ENCODE assay signal across 23 cellular contexts in the genomic region with DNA sequence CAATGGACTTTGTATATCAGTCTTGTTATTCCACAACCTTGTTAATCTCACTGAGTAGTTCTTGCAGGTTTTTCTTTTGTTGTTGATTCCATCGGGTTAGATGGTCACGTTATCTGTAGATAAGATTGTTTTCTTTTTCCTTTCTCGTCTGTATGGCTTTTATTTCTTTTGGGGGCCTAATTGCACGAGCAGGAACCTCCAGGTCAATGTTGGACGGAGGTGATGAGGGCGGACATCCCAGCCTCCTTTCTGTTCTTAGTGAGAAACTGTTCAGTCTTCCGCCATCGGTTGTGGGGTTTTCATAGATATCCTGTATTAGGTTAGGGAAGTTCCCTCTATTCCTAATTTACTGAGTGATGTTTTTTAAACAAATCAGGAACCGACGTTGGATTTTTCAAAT. TPM values are rescaled to one million over a fixed set of nuclear protein-coding genes. Genes with fewer than 3 reads are reported as not detected.
DNase-seq lines count a peak whose midpoint lies in the region; ATAC-seq, FAIRE-seq and TF ChIP-seq lines count a peak whose summit lies in the region.
"Had no signal": no experiment of that assay in that cellular context is flagged by ENCODE, and none has a peak within 500 bp of the region (broad histone marks: within the 10 kb centered on the region; RNA-seq: fewer than 3 reads in every experiment).

No MANE protein-coding gene starts in this region.

- no peak overlapping the region for H3K4me2 ChIP-seq in GM12878 (ENCODE audit: control insufficient read depth, insufficient read depth)

- RAD21 ChIA-PET in GM12878 (lab: Charles Lee; ENCODE audit: unreplicated experiment) = interaction anchor here (1.8 kb wide), 1 partner anchor 14 kb away, joined by 4 read pairs; no protein-coding TSS in a partner anchor

- intact Hi-C loops in GM12878 (cut with micrococcal nuclease; ENCODE audit: unreplicated experiment) = no loop called here

- TF ChIP-seq CTCF in GM12878 (IDR thresholded peaks at IDR 0.05 in 2 of 3, conservative IDR thresholded peaks at IDR 0.05 in 1 of 3; ENCODE audit: control insufficient read depth in 2 of 3, extremely low read depth in 1 of 3, insufficient read depth in 1 of 3, low read depth in 3 of 3, low read length in 3 of 3) = no peak

- TF ChIP-seq EP300 in GM12878 (IDR thresholded peaks at IDR 0.05; ENCODE audit: borderline replicate concordance in 1 of 2, control insufficient read depth in 1 of 2, low read depth in 2 of 2, low read length in 2 of 2) = no peak

- H3K27me3 ChIP-seq in GM12878 (replicated peaks in 1 of 2; ENCODE audit: control insufficient read depth in 2 of 2, insufficient read depth in 2 of 2, low read length in 1 of 2) = no peaks in the 10 kb centered on the region; a peak in 1 of 4 replicates

- H3K9me3 Mint-ChIP-seq in T-helper 2 cell treated with Interferon-gamma antibody and Interleukin-4, amounts not matched to agents 5 μg/mL and 100 μg/mL, for 36 hours = no peaks in the 10 kb centered on the region
- peaks cover 0 to 8% (median 0%) of the 10 kb centered on the region in 7 donors for H3K9me3 Mint-ChIP-seq in naive B cell
- H3K9me3 Mint-ChIP-seq: CD8-positive, alpha-beta T cell had no signal

- no peak overlapping the region for H3K4me3 ChIP-seq in GM12878
- H3K4me3 ChIP-seq: GM23248, HAP-1 had no signal

- no peaks in the 10 kb centered on the region for H3K9me3 ChIP-seq in GM12878 (replicated peaks; ENCODE audit: control insufficient read depth, insufficient read depth, low read length)
- H3K9me3 ChIP-seq: HAP-1 had no signal

- SMC1A ChIA-PET in GM12878 (lab: Charles Lee; ENCODE audit: uncharacterized antibody, unreplicated experiment) = no interaction called here

- TF ChIP-seq POLR2A in GM12878 (IDR thresholded peaks at IDR 0.05; ENCODE audit: low read depth, low read length) = no peak

- 5% methylated on average over 10 of the region's 10 CpGs for WGBS in GM12878 (ENCODE audit: insufficient coverage, insufficient replicate concordance, low lambda C conversion rate, missing lambda C conversion rate)

- no peak overlapping the region for H3K9ac ChIP-seq in GM12878 (ENCODE audit: control insufficient read depth, insufficient read depth, low read length)
- H3K9ac ChIP-seq: GM23248 had no signal

- H3K27ac ChIP-seq in GM12878 (ENCODE audit: control insufficient read depth, insufficient read depth) = no peak overlapping the region
- H3K27ac ChIP-seq: 22Rv1, GM23248 had no signal

- H3K4me1 ChIP-seq in GM12878 (ENCODE audit: control insufficient read depth, insufficient read depth, low read length) = no peaks in the 10 kb centered on the region
- H3K4me1 ChIP-seq: HAP-1 had no signal

- peak overlapping the region; percentile 4 for H3K27ac Mint-ChIP-seq in T-helper 2 cell treated with Interferon-gamma antibody and Interleukin-4, amounts not matched to agents 5 μg/mL and 100 μg/mL, for 36 hours
- H3K27ac Mint-ChIP-seq in naive B cell = peak overlapping the region in 2 of 6 donors; percentile 5 to 85
- H3K27ac Mint-ChIP-seq: CD8-positive, alpha-beta T cell had no signal

- H3K4me3 Mint-ChIP-seq in T-helper 2 cell treated with Interferon-gamma antibody and Interleukin-4, amounts not matched to agents 5 μg/mL and 100 μg/mL, for 36 hours = no peak overlapping the region
- peak overlapping the region; percentile 72 to 93 (median 82) for H3K4me3 Mint-ChIP-seq in naive B cell

- H3K27me3 Mint-ChIP-seq in T-helper 2 cell treated with Interferon-gamma antibody and Interleukin-4, amounts not matched to agents 5 μg/mL and 100 μg/mL, for 36 hours (ENCODE audit: low read depth) = peaks cover 31% of the 10 kb centered on the region
- H3K27me3 Mint-ChIP-seq in naive B cell = peaks cover 0 to 6% (median 0%) of the 10 kb centered on the region in 3 donors

- FAIRE-seq in GM12878 (lab: Jason Lieb, UNC) = no peak

- POLR2A ChIA-PET in GM12878 (lab: Charles Lee) = interaction anchor here (0.6 kb wide), 1 partner anchor 42 kb away, joined by 3 read pairs; no protein-coding TSS in a partner anchor

- H3K4me1 Mint-ChIP-seq in T-helper 2 cell treated with Interferon-gamma antibody and Interleukin-4, amounts not matched to agents 5 μg/mL and 100 μg/mL, for 36 hours (ENCODE audit: low read depth) = peaks cover 5% of the 10 kb centered on the region
- H3K4me1 Mint-ChIP-seq in naive B cell = peaks cover 26 to 38% (median 29%) of the 10 kb centered on the region in 3 donors

- TF ChIP-seq RAD21 in GM12878 (IDR thresholded peaks at IDR 0.05; ENCODE audit: insufficient read depth, low read depth, low read length) = no peak

- no peaks in the 10 kb centered on the region for H4K20me1 ChIP-seq in GM12878 (ENCODE audit: control insufficient read depth, insufficient read depth)

- in situ Hi-C loops in GM12878 (cut with MboI) = no loop called here

- H2AFZ ChIP-seq in GM12878 (ENCODE audit: control insufficient read depth, low read depth, low read length) = peak overlapping the region; percentile 18
- H2AFZ ChIP-seq: GM23248 had no signal

- no peaks in the 10 kb centered on the region for H3K79me2 ChIP-seq in GM12878 (ENCODE audit: control insufficient read depth, insufficient read depth, low read length)

- peaks cover 15% of the 10 kb centered on the region for H3K36me3 Mint-ChIP-seq in T-helper 2 cell treated with Interferon-gamma antibody and Interleukin-4, amounts not matched to agents 5 μg/mL and 100 μg/mL, for 36 hours (ENCODE audit: low read depth)
- H3K36me3 Mint-ChIP-seq in naive B cell = peaks cover 0 to 6% of the 10 kb centered on the region in 2 donors
- H3K36me3 Mint-ChIP-seq: CD8-positive, alpha-beta T cell had no signal

- CTCF ChIA-PET in GM12878 (lab: Yijun Ruan, JAX) = interaction anchor here (1.4 to 2.3 kb wide), 2 partner anchors 14 to 256 kb away, joined by 3 to 7 read pairs; no protein-coding TSS in a partner anchor

- no peak for DNase-seq in T-helper 2 cell treated with Interferon-gamma antibody and Interleukin-4, amounts not matched to agents 5 μg/mL and 100 μg/mL, for 36 hours (ENCODE audit: low spot score)
- DNase-seq in T-helper 2 cell = no peak
- no peak for DNase-seq in GM12878 (ENCODE audit: low read depth, low spot score)
- DNase-seq in naive B cell = no peak
- no peak for DNase-seq in NOMO-1 treated with dmso at 0.1 percent for 144 hours (lab: John Stamatoyannopoulos, UW; ENCODE audit: unreplicated experiment)
- no peak for DNase-seq in NCI-H748 treated with DMSO at 0.1 percent for 48 hours (lab: John Stamatoyannopoulos, UW)
- no peak for DNase-seq in NCI-H1048 (lab: John Stamatoyannopoulos, UW)
- no peak for DNase-seq in MV-4-11 (lab: John Stamatoyannopoulos, UW)
- DNase-seq: CD8-positive, alpha-beta T cell; DMS53; EL; GM23248; Karpas-422; NCI-H1092; NCI-H146; NCI-H2029 treated with DMSO at 0.1 percent for 48 hours; SHP77 treated with DMSO at 0.1 percent for 48 hours had no signal

- H3K36me3 ChIP-seq in GM12878 (ENCODE audit: control insufficient read depth in 2 of 2, insufficient read depth in 2 of 2, low read length in 1 of 2) = no peaks in the 10 kb centered on the region
- H3K36me3 ChIP-seq: HAP-1 had no signal

- BruUV-seq in GM12878 (replicated peaks; lab: Mats Ljungman, UMichigan) = no TSS peak

- ATAC-seq in GM12878 = no peak
- ATAC-seq in naive B cell (ENCODE audit: low read depth in 2 of 2) = peak in 1 of 2 donors; percentile 5
- ATAC-seq: CD8-positive, alpha-beta T cell had no signal

RNA-seq across cellular contexts. Expression of a gene that starts 4.8 kb away (rescaled TPM):
- not detected in 2 replicates for total RNA-seq in GM12878 (2013; cell fraction: nucleolus; rRNA removed)
- not detected in 2 replicates for total RNA-seq in GM12878 (2014; rRNA removed)
- not detected in 2 replicates for total RNA-seq in GM12878 (2014; rRNA removed; fragmentation: Illumina TruSeq; extraction: Trizol)
- not detected in 2 replicates for total RNA-seq in GM12878 (2021)
- 3.0 TPM for polyA plus RNA-seq in GM12878 (2011; ENCODE audit: low read depth)
- not detected in 2 replicates for polyA plus RNA-seq in GM12878 (2011; rRNA removed)
- polyA plus RNA-seq in GM12878 (2011; cell fraction: cytosol; rRNA removed) = 0.01 TPM in 1 of 2 replicates, not detected in the other
- polyA plus RNA-seq in GM12878 (2011; cell fraction: nucleus; rRNA removed) = not detected in 2 replicates
- 6.1 and 10.8 TPM in 2 replicates for polyA plus RNA-seq in GM12878 (2012)
- not detected in 2 replicates for polyA plus RNA-seq in GM12878 (2014; fragmentation: Illumina TruSeq; extraction: Trizol)
- polyA plus RNA-seq in GM12878 (2014; fragmentation: Nextera tagmentation; extraction: Ambion mirVana) = under 1 TPM in 1 of 2 experiments, not detected in 1; 0.02 TPM
- 0.03 TPM in 2 replicates for polyA plus RNA-seq in GM12878 (2014; rRNA removed)
- 1 to 10 TPM in 1 of 2 experiments, under 1 TPM in 1; 0.74 to 1.0 TPM for polyA plus RNA-seq in GM12878 (2016; fragmentation: Nextera tagmentation; extraction: Ambion mirVana)
- not detected in 2 replicates for polyA minus RNA-seq in GM12878 (2011; rRNA and poly(A)+ RNA removed)
- polyA minus RNA-seq in GM12878 (2011; cell fraction: cytosol; rRNA and poly(A)+ RNA removed) = not detected in 2 replicates
- polyA minus RNA-seq in GM12878 (2011; cell fraction: nucleus; rRNA and poly(A)+ RNA removed) = not detected in 2 replicates
- polyA plus RNA-seq in naive B cell (ENCODE audit: low read depth in 6 of 6) = under 1 TPM in 4 of 6 donors, not detected in 2; 0.08 to 0.44 (median 0.16) TPM
- total RNA-seq: CD8-positive, alpha-beta T cell; GM23248; HT1080; MCF 10A; NCI-H460; RPMI7951 had no signal
- polyA plus RNA-seq: GM23248 had no signal

RNA-seq across cellular contexts. Expression of a gene that starts 23.0 kb away (rescaled TPM):
- total RNA-seq in GM12878 (2013; cell fraction: nucleolus; rRNA removed) = 23.0 and 26.1 TPM in 2 replicates
- total RNA-seq in GM12878 (2014; rRNA removed) (not detected in 2 replicates), GM12878 (2014; rRNA removed; fragmentation: Illumina TruSeq; extraction: Trizol) (not detected in 2 replicates), GM12878 (2021) (not detected in 2 replicates)
- polyA plus RNA-seq in GM12878 (2011; ENCODE audit: low read depth) = 1.0 TPM
- polyA plus RNA-seq in GM12878 (2011; rRNA removed) (0.39 and 0.50 TPM in 2 replicates), GM12878 (2014; fragmentation: Illumina TruSeq; extraction: Trizol) (0.40 TPM in 1 of 2 replicates, not detected in the other), GM12878 (2014; fragmentation: Nextera tagmentation; extraction: Ambion mirVana) (not detected), GM12878 (2014; rRNA removed) (not detected in 2 replicates), GM12878 (2016; fragmentation: Nextera tagmentation; extraction: Ambion mirVana) (not detected), naive B cell (ENCODE audit: low read depth in 6 of 6) (under 1 TPM in 2 of 6 donors, not detected in 4; 0.43 to 0.92 TPM)
- polyA plus RNA-seq in GM12878 (2011; cell fraction: cytosol; rRNA removed) = 0.24 and 0.27 TPM in 2 replicates
- 6.6 and 8.8 TPM in 2 replicates for polyA plus RNA-seq in GM12878 (2011; cell fraction: nucleus; rRNA removed)
- polyA plus RNA-seq in GM12878 (2012) = 2.7 and 2.9 TPM in 2 replicates
- 0.29 TPM in 1 of 2 replicates, not detected in the other for polyA minus RNA-seq in GM12878 (2011; rRNA and poly(A)+ RNA removed)
- polyA minus RNA-seq in GM12878 (2011; cell fraction: cytosol; rRNA and poly(A)+ RNA removed) = not detected in 2 replicates
- 0.38 and 0.60 TPM in 2 replicates for polyA minus RNA-seq in GM12878 (2011; cell fraction: nucleus; rRNA and poly(A)+ RNA removed)
- total RNA-seq: GM23248, HT1080, MCF 10A, NCI-H460, RPMI7951 had no signal
- polyA plus RNA-seq: GM23248 had no signal

RNA-seq across cellular contexts. Expression of a gene that starts 43.6 kb away (rescaled TPM):
- 108 and 116 TPM in 2 replicates for total RNA-seq in GM12878 (2013; cell fraction: nucleolus; rRNA removed)
- total RNA-seq in GM12878 (2014; rRNA removed) (374 and 409 TPM in 2 replicates), GM12878 (2014; rRNA removed; fragmentation: Illumina TruSeq; extraction: Trizol) (152 and 171 TPM in 2 replicates), GM12878 (2021) (478 and 488 TPM in 2 replicates)
- 194 TPM for polyA plus RNA-seq in GM12878 (2011; ENCODE audit: low read depth)
- polyA plus RNA-seq in GM12878 (2011; rRNA removed) (156 and 283 TPM in 2 replicates), GM12878 (2014; fragmentation: Illumina TruSeq; extraction: Trizol) (109 and 328 TPM in 2 replicates), GM12878 (2014; fragmentation: Nextera tagmentation; extraction: Ambion mirVana) (10 to 100 TPM; 19.2 to 34.2 TPM), GM12878 (2014; rRNA removed) (411 and 535 TPM in 2 replicates), GM12878 (2016; fragmentation: Nextera tagmentation; extraction: Ambion mirVana) (100 to 1,000 TPM; 442 to 487 TPM), naive B cell (ENCODE audit: low read depth in 6 of 6) (100 to 1,000 TPM; 342 to 587 (median 422) TPM)
- 242 and 323 TPM in 2 replicates for polyA plus RNA-seq in GM12878 (2011; cell fraction: cytosol; rRNA removed)
- 182 and 199 TPM in 2 replicates for polyA plus RNA-seq in GM12878 (2011; cell fraction: nucleus; rRNA removed)
- polyA plus RNA-seq in GM12878 (2012) = 365 and 472 TPM in 2 replicates
- polyA minus RNA-seq in GM12878 (2011; rRNA and poly(A)+ RNA removed) = 57.7 and 106 TPM in 2 replicates
- 52.5 and 54.1 TPM in 2 replicates for polyA minus RNA-seq in GM12878 (2011; cell fraction: cytosol; rRNA and poly(A)+ RNA removed)
- polyA minus RNA-seq in GM12878 (2011; cell fraction: nucleus; rRNA and poly(A)+ RNA removed) = 14.3 and 28.3 TPM in 2 replicates
- total RNA-seq: GM23248, NCI-H460 had no signal

RNA-seq across cellular contexts. Expression of a gene that starts 50.7 kb away (rescaled TPM):
- total RNA-seq in GM12878 (2013; cell fraction: nucleolus; rRNA removed) = 171 and 175 TPM in 2 replicates
- total RNA-seq in GM12878 (2014; rRNA removed) = 190 and 198 TPM in 2 replicates
- 103 and 111 TPM in 2 replicates for total RNA-seq in GM12878 (2014; rRNA removed; fragmentation: Illumina TruSeq; extraction: Trizol)
- 141 and 143 TPM in 2 replicates for total RNA-seq in GM12878 (2021)
- 34.6 TPM for polyA plus RNA-seq in GM12878 (2011; ENCODE audit: low read depth)
- polyA plus RNA-seq in GM12878 (2011; rRNA removed) = 48.9 and 101 TPM in 2 replicates
- polyA plus RNA-seq in GM12878 (2011; cell fraction: cytosol; rRNA removed) = 249 and 306 TPM in 2 replicates
- 123 and 150 TPM in 2 replicates for polyA plus RNA-seq in GM12878 (2011; cell fraction: nucleus; rRNA removed)
- 101 and 133 TPM in 2 replicates for polyA plus RNA-seq in GM12878 (2012)
- polyA plus RNA-seq in GM12878 (2014; fragmentation: Illumina TruSeq; extraction: Trizol) = 41.6 and 97.6 TPM in 2 replicates
- 1 to 10 TPM; 1.6 to 2.5 TPM for polyA plus RNA-seq in GM12878 (2014; fragmentation: Nextera tagmentation; extraction: Ambion mirVana)
- polyA plus RNA-seq in GM12878 (2014; rRNA removed) = 201 and 230 TPM in 2 replicates
- 100 to 1,000 TPM; 187 to 207 TPM for polyA plus RNA-seq in GM12878 (2016; fragmentation: Nextera tagmentation; extraction: Ambion mirVana)
- polyA minus RNA-seq in GM12878 (2011; rRNA and poly(A)+ RNA removed) = 46.3 and 105 TPM in 2 replicates
- polyA minus RNA-seq in GM12878 (2011; cell fraction: cytosol; rRNA and poly(A)+ RNA removed) = 35.0 and 42.8 TPM in 2 replicates
- 35.2 and 56.3 TPM in 2 replicates for polyA minus RNA-seq in GM12878 (2011; cell fraction: nucleus; rRNA and poly(A)+ RNA removed)
- 10 to 100 TPM; 14.0 to 62.7 (median 34.9) TPM for polyA plus RNA-seq in naive B cell (ENCODE audit: low read depth in 6 of 6)

RNA-seq across cellular contexts. Expression of a gene that starts 57.7 kb away (rescaled TPM):
- not detected in 2 replicates for total RNA-seq in GM12878 (2013; cell fraction: nucleolus; rRNA removed)
- total RNA-seq in GM12878 (2014; rRNA removed) = 0.76 and 0.79 TPM in 2 replicates
- 0.37 TPM in 1 of 2 replicates, not detected in the other for total RNA-seq in GM12878 (2014; rRNA removed; fragmentation: Illumina TruSeq; extraction: Trizol)
- total RNA-seq in GM12878 (2021) = 0.38 and 0.61 TPM in 2 replicates
- not detected for polyA plus RNA-seq in GM12878 (2011; ENCODE audit: low read depth)
- polyA plus RNA-seq in GM12878 (2011; rRNA removed) = 0.35 TPM in 1 of 2 replicates, not detected in the other
- 0.17 and 0.24 TPM in 2 replicates for polyA plus RNA-seq in GM12878 (2011; cell fraction: cytosol; rRNA removed)
- polyA plus RNA-seq in GM12878 (2011; cell fraction: nucleus; rRNA removed) = 0.57 and 0.87 TPM in 2 replicates
- polyA plus RNA-seq in GM12878 (2012) = 0.72 and 0.80 TPM in 2 replicates
- polyA plus RNA-seq in GM12878 (2014; fragmentation: Illumina TruSeq; extraction: Trizol) = not detected in 2 replicates
- under 1 TPM; 0.14 to 0.33 TPM for polyA plus RNA-seq in GM12878 (2014; fragmentation: Nextera tagmentation; extraction: Ambion mirVana)
- polyA plus RNA-seq in GM12878 (2014; rRNA removed) = 0.37 and 0.56 TPM in 2 replicates
- not detected for polyA plus RNA-seq in GM12878 (2016; fragmentation: Nextera tagmentation; extraction: Ambion mirVana)
- polyA minus RNA-seq in GM12878 (2011; rRNA and poly(A)+ RNA removed) = 1.1 TPM in 1 of 2 replicates, not detected in the other
- not detected in 2 replicates for polyA minus RNA-seq in GM12878 (2011; cell fraction: cytosol; rRNA and poly(A)+ RNA removed)
- not detected in 2 replicates for polyA minus RNA-seq in GM12878 (2011; cell fraction: nucleus; rRNA and poly(A)+ RNA removed)
- polyA plus RNA-seq in naive B cell (ENCODE audit: low read depth in 6 of 6) = 10 to 100 TPM in 2 of 6 donors, 1 to 10 TPM in 4; 3.9 to 12.2 (median 7.2) TPM
- total RNA-seq: GM23248, HT1080, NCI-H460 had no signal
- polyA plus RNA-seq: GM23248 had no signal
